ENCODE assay signal across 9 cellular contexts in the genomic region with DNA sequence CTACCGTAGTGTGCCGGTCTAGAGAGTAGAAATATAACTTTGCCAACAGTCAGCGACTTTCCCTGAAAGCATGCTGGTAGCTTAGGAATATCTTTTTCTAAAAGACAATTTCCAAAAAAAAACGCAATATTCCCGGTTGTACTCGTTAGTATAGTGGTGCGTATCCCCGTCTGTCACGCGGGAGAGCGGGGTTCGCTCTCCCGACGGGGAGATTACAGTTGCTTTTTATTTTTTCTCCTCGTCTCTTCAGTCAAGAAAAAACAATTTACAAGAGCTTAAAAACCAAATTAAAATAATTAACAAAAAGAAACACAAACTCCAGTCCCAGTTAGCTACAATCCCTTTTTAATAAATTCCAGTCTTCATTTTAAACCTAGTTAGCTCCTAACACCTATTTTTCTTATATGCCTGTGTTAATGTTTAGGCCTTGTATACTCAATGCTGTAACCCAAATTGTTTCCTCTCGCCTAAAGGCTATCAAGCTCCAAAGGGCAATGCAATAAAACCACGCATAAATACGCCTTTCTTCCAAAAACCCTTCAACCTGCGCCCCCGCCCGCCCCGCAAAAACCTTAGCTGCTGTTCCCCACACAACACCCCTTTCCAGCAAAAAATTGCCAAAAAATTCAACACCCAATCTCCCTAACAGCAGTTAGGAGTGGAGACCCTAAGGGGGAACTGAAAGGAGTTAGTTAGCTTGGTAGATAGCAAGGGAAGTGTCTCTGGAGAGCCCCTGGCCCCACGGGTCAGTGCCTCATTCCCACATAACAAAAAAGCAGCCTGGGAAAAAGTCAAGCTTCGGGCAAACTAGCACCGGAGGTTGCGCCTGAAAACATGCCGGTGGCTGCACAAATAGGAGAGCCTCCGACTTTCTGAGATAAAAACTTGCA. TPM values are rescaled to one million over a fixed set of nuclear protein-coding genes. Genes with fewer than 3 reads are reported as not detected.
DNase-seq lines count a peak whose midpoint lies in the region; ATAC-seq and TF ChIP-seq lines count a peak whose summit lies in the region.
"Had no signal": no experiment of that assay in that cellular context is flagged by ENCODE, and none has a peak within 500 bp of the region (broad histone marks: within the 10 kb centered on the region; RNA-seq: fewer than 3 reads in every experiment).

No MANE protein-coding gene starts in this region.

- peaks cover 11% of the 10 kb centered on the region for H3F3A ChIP-seq in smooth muscle cell (ENCODE audit: low read depth)

- 21% methylated on average over 28 of the region's 28 CpGs for WGBS in smooth muscle cell (ENCODE audit: low lambda C conversion rate)

- no peaks in the 10 kb centered on the region for H3K9me3 Mint-ChIP-seq in activated B cell treated with CpG ODN at 0.5 μM for 24 hours

- H4K20me1 ChIP-seq in smooth muscle cell (ENCODE audit: low read depth), result no peaks in the 10 kb centered on the region

- no peaks in the 10 kb centered on the region for H3K9me3 ChIP-seq in right atrium auricular region
- H3K9me3 ChIP-seq in smooth muscle cell (replicated peaks; ENCODE audit: low read depth), result no peaks in the 10 kb centered on the region

- H3K27me3 ChIP-seq in right atrium auricular region (no peaks in the 10 kb centered on the region), smooth muscle cell (ENCODE audit: low read depth) (no peaks in the 10 kb centered on the region)

- TF ChIP-seq CTCF in HFF-Myc (IDR thresholded peaks at IDR 0.05; ENCODE audit: low read depth, low read length, missing control alignments), result no peak
- no peak for TF ChIP-seq CTCF in activated B cell treated with CpG ODN at 0.5 μM for 24 hours (IDR thresholded peaks at IDR 0.05)
- no peak for TF ChIP-seq CTCF in right atrium auricular region (IDR thresholded peaks at IDR 0.05)
- TF ChIP-seq CTCF in smooth muscle cell (IDR thresholded peaks at IDR 0.05; ENCODE audit: borderline replicate concordance, insufficient read depth, poor library complexity, severe bottlenecking), result no peak

- no peak overlapping the region for H3K27ac Mint-ChIP-seq in activated B cell treated with CpG ODN at 0.5 μM for 24 hours

- ATAC-seq in activated B cell treated with CpG ODN at 0.5 μM for 24 hours (ENCODE audit: low read depth) (no peak), GM21737 (IDR thresholded peaks at IDR 0.05; ENCODE audit: unreplicated experiment) (no peak), GM19328 (IDR thresholded peaks at IDR 0.05; ENCODE audit: unreplicated experiment) (no peak)

- H3K79me2 ChIP-seq in smooth muscle cell (ENCODE audit: low read depth), result no peaks in the 10 kb centered on the region

- no peak for DNase-seq in HFF-Myc (ENCODE audit: extremely low read depth, low read depth)
- no peak for DNase-seq in activated B cell treated with CpG ODN at 0.5 μM for 24 hours
- no peak for DNase-seq in right atrium auricular region (ENCODE audit: low spot score)
- no peak for DNase-seq in smooth muscle cell (lab: John Stamatoyannopoulos, UW; ENCODE audit: unreplicated experiment)
- no peak for DNase-seq in EL
- no peak for DNase-seq in activated CD8-positive, alpha-beta memory T cell treated with anti-CD3 and anti-CD28 coated beads for 24 hours
- DNase-seq: NCI-H2107 had no signal

- peaks cover 5% of the 10 kb centered on the region for H3K27me3 Mint-ChIP-seq in activated B cell treated with CpG ODN at 0.5 μM for 24 hours

- H3K27ac ChIP-seq in right atrium auricular region, result peak overlapping the region; percentile 52 to 58
- no peak overlapping the region for H3K27ac ChIP-seq in smooth muscle cell (ENCODE audit: low read depth)

- peak overlapping the region; percentile 6 for H2AFZ ChIP-seq in smooth muscle cell (ENCODE audit: low read depth)

- peak overlapping the region; percentile 21 for H3K4me3 ChIP-seq in HFF-Myc (replicated peaks; ENCODE audit: low read depth, low read length)
- peak overlapping the region in 1 of 2 donors; percentile 16 for H3K4me3 ChIP-seq in right atrium auricular region
- peak overlapping the region; percentile 78 for H3K4me3 ChIP-seq in smooth muscle cell

- H3K36me3 ChIP-seq in right atrium auricular region, result no peaks in the 10 kb centered on the region
- no peaks in the 10 kb centered on the region for H3K36me3 ChIP-seq in smooth muscle cell (ENCODE audit: low read depth)

- H3K4me1 ChIP-seq in right atrium auricular region, result peaks cover 0 to 17% of the 10 kb centered on the region in 2 donors
- peaks cover 15% of the 10 kb centered on the region for H3K4me1 ChIP-seq in smooth muscle cell (ENCODE audit: low read depth)

- peaks cover 22% of the 10 kb centered on the region for H3K4me1 Mint-ChIP-seq in activated B cell treated with CpG ODN at 0.5 μM for 24 hours

- POLR2A ChIA-PET in activated B cell treated with CpG ODN at 0.5 μM for 24 hours (lab: Charles Lee), result interaction anchor here (1.1 to 1.9 kb wide), 2 partner anchors 8 to 175 kb away, joined by 3 to 15 read pairs; partner anchors contain the start of gene FCRLA

- H3K4me2 ChIP-seq in smooth muscle cell, result peak overlapping the region; percentile 92

- peaks cover 9% of the 10 kb centered on the region for H3K36me3 Mint-ChIP-seq in activated B cell treated with CpG ODN at 0.5 μM for 24 hours (ENCODE audit: low read depth)

- intact Hi-C loops in activated B cell treated with CpG ODN at 0.5 μM for 24 hours (cut with micrococcal nuclease), result loop anchor here (1.0 to 2.0 kb wide), 4 partner anchors 8 to 206 kb away; no protein-coding TSS in a partner anchor

- CTCF ChIA-PET in activated B cell treated with CpG ODN at 0.5 μM for 24 hours (lab: Charles Lee), result interaction anchor here (2.8 kb wide), 1 partner anchor 209 kb away, joined by 8 read pairs; no protein-coding TSS in a partner anchor

- H3K9ac ChIP-seq in smooth muscle cell (ENCODE audit: low read depth), result no peak overlapping the region

- peak overlapping the region; percentile 35 for H3K4me3 Mint-ChIP-seq in activated B cell treated with CpG ODN at 0.5 μM for 24 hours

RNA-seq across cellular contexts. Expression of gene HSPA6, which starts 7.9 kb away (rescaled TPM):
- total RNA-seq in activated B cell treated with CpG ODN at 0.5 μM for 24 hours (4.0 and 4.5 TPM in 2 replicates), right atrium auricular region (1 to 10 TPM in 1 of 2 donors, under 1 TPM in 1; 0.48 to 1.3 TPM), smooth muscle cell (0.18 and 0.81 TPM in 2 replicates)
- 0.14 and 0.45 TPM in 2 replicates for polyA plus RNA-seq in smooth muscle cell

RNA-seq across cellular contexts. Expression of gene FCGR3A, which starts 17.4 kb away (rescaled TPM):
- total RNA-seq in activated B cell treated with CpG ODN at 0.5 μM for 24 hours (0.24 and 0.47 TPM in 2 replicates), right atrium auricular region (10 to 100 TPM in 1 of 2 donors, 1 to 10 TPM in 1; 2.9 to 39.1 TPM), smooth muscle cell (not detected in 2 replicates)
- polyA plus RNA-seq in smooth muscle cell, result 0.09 TPM in 1 of 2 replicates, not detected in the other

RNA-seq across cellular contexts. Expression of gene FCGR2A, which starts 27.0 kb away (rescaled TPM):
- total RNA-seq in activated B cell treated with CpG ODN at 0.5 μM for 24 hours, result 6.2 and 8.6 TPM in 2 replicates
- 10 to 100 TPM in 1 of 2 donors, 1 to 10 TPM in 1; 9.5 to 45.7 TPM for total RNA-seq in right atrium auricular region
- 0.36 TPM in 1 of 2 replicates, not detected in the other for total RNA-seq in smooth muscle cell
- 0.15 and 0.46 TPM in 2 replicates for polyA plus RNA-seq in smooth muscle cell
